ENCODE assay signal across 14 cellular contexts in the genomic region with DNA sequence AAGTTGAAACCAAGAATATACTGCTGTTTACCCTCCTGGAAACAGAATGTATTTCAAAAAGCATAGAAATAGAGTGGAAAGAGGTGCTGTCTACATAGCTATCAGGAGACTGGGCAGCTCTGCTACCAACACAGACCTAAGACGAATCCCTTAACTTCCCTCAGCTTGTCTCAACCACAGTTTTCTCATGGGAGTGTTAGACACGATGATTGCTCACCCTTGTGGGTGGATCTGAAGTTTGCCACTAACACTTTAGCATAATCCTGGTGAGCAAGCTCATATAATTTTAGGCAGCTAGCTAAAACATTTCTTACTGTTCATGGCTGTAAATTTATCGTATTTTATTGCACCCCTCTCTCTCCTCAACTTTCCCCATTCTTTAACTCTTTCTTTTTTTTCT. TPM values are rescaled to one million over a fixed set of nuclear protein-coding genes. Genes with fewer than 3 reads are reported as not detected.
DNase-seq lines count a peak whose midpoint lies in the region; ATAC-seq and TF ChIP-seq lines count a peak whose summit lies in the region.
"Had no signal": no experiment of that assay in that cellular context is flagged by ENCODE, and none has a peak within 500 bp of the region (broad histone marks: within the 10 kb centered on the region; RNA-seq: fewer than 3 reads in every experiment).

No MANE protein-coding gene starts in this region.

- no peaks in the 10 kb centered on the region for H4K20me1 ChIP-seq in PC-3 (ENCODE audit: low read length)

- H3K9me3 ChIP-seq in PC-3 (ENCODE audit: low read length), result no peaks in the 10 kb centered on the region
- H3K9me3 ChIP-seq: thoracic aorta had no signal

- intact Hi-C loops in PC-3 (cut with micrococcal nuclease) (loop anchor here (5.0 kb wide), 3 partner anchors 37 to 132 kb away; a partner anchor contains a TSS), posterior vena cava (cut with DNase I) (loop anchor here in 1 of 2 donors (2.0 kb wide), 1 partner anchor 46 kb away; no protein-coding TSS in a partner anchor)

- POLR2A ChIA-PET in PC-3 (lab: Charles Lee; ENCODE audit: unreplicated experiment), result interaction anchor here (0.6 kb wide), 1 partner anchor 34 kb away, joined by 5 read pairs; no protein-coding TSS in a partner anchor

- no peak overlapping the region for H3K4me3 ChIP-seq in PC-3 (ENCODE audit: low read length)
- no peak overlapping the region for H3K4me3 ChIP-seq in fibroblast of mammary gland (ENCODE audit: control insufficient read depth, low read depth, low read length)
- H3K4me3 ChIP-seq in retinal pigment epithelial cell (ENCODE audit: low read length), result no peak overlapping the region
- H3K4me3 ChIP-seq: thoracic aorta had no signal

- peaks cover 13% of the 10 kb centered on the region for H3K36me3 ChIP-seq in PC-3 (ENCODE audit: low read depth, low read length)

- H3K4me2 ChIP-seq in PC-3 (ENCODE audit: low read length), result no peak overlapping the region

- no peaks in the 10 kb centered on the region for H3K27me3 ChIP-seq in PC-3 (ENCODE audit: low read length)

- TF ChIP-seq CTCF in PC-3 (conservative IDR thresholded peaks at IDR 0.05; ENCODE audit: low read depth, low read length), result 0 out of 2 replicates have a peak, but pooled peaks have one; percentile 14
- TF ChIP-seq CTCF in fibroblast of mammary gland (conservative IDR thresholded peaks at IDR 0.05; ENCODE audit: control insufficient read depth, insufficient read depth, low read depth, low read length), result peak; percentile 30
- peak; percentile 26 for TF ChIP-seq CTCF in retinal pigment epithelial cell (conservative IDR thresholded peaks at IDR 0.05; ENCODE audit: low read depth, low read length)
- TF ChIP-seq CTCF in GM20000 (IDR thresholded peaks at IDR 0.05; ENCODE audit: extremely low read depth, missing control alignments), result no peak

- no peaks in the 10 kb centered on the region for H3K79me2 ChIP-seq in PC-3 (ENCODE audit: low read length)

- no peak overlapping the region for H3K9ac ChIP-seq in PC-3 (ENCODE audit: low read length)

- no TSS peak for BruUV-seq in PC-3 (replicated peaks; lab: Mats Ljungman, UMichigan)

- no peaks in the 10 kb centered on the region for H3K4me1 ChIP-seq in PC-3 (ENCODE audit: insufficient read depth, low read length)

- DNase-seq in SIG-M5 treated with dmso at 0.1 percent for 504 hours (lab: John Stamatoyannopoulos, UW; ENCODE audit: unreplicated experiment), result peak; percentile 18
- no peak for DNase-seq in SIG-M5 (lab: John Stamatoyannopoulos, UW)
- peak; percentile 30 for DNase-seq in PC-3
- peak; percentile 83 for DNase-seq in fibroblast of mammary gland (ENCODE audit: low read depth)
- DNase-seq in retinal pigment epithelial cell (ENCODE audit: low read depth), result no peak
- no peak for DNase-seq in posterior vena cava (ENCODE audit: low spot score)
- no peak for DNase-seq in COLO668 (lab: John Stamatoyannopoulos, UW; ENCODE audit: unreplicated experiment)
- no peak for DNase-seq in GM20000 (ENCODE audit: low spot score)
- DNase-seq: activated CD4-positive, alpha-beta T cell treated with anti-CD3 and anti-CD28 coated beads, Interleukin-2, amount 50 U/mL, for 48 hours; activated naive CD4-positive, alpha-beta T cell treated with Interleukin-2 at 50 U/mL for 16 hours; NCI-H1436; right cardiac atrium; T-cell had no signal

- CTCF ChIA-PET in PC-3 (lab: Charles Lee), result interaction anchor here (0.6 to 1.1 kb wide), 3 partner anchors 16 to 164 kb away, joined by 3 to 10 read pairs (median 3); no protein-coding TSS in a partner anchor

- ATAC-seq in PC-3, result peak; percentile 80
- ATAC-seq: right cardiac atrium, T-cell had no signal

- no peak overlapping the region for H3K27ac ChIP-seq in PC-3 (ENCODE audit: low read length)
- H3K27ac ChIP-seq: thoracic aorta had no signal

- no peak overlapping the region for H2AFZ ChIP-seq in PC-3 (ENCODE audit: low read length)

- H3K9me2 ChIP-seq in PC-3 (replicated peaks; ENCODE audit: low read length), result no peaks in the 10 kb centered on the region

- H3F3A ChIP-seq in PC-3 (ENCODE audit: low read length, unreplicated experiment), result no peaks in the 10 kb centered on the region

RNA-seq across cellular contexts. Expression of a gene that starts 38.5 kb away (rescaled TPM):
- total RNA-seq in PC-3 (2014; rRNA removed) (144 and 160 TPM in 2 replicates), posterior vena cava (100 to 1,000 TPM; 120 to 138 TPM)

Comparison
In these comparisons a context has a peak if more than half of its experiments do, and no peak if none do; other contexts are left out.
1. DNase-seq: peak in SIG-M5 treated with dmso at 0.1 percent for 504 hours (single experiment), PC-3 (single experiment) and fibroblast of mammary gland (single experiment); none in SIG-M5 (single experiment), retinal pigment epithelial cell (single experiment), posterior vena cava (single experiment), COLO668 (single experiment) and GM20000 (single experiment).